In the genomic region with DNA sequence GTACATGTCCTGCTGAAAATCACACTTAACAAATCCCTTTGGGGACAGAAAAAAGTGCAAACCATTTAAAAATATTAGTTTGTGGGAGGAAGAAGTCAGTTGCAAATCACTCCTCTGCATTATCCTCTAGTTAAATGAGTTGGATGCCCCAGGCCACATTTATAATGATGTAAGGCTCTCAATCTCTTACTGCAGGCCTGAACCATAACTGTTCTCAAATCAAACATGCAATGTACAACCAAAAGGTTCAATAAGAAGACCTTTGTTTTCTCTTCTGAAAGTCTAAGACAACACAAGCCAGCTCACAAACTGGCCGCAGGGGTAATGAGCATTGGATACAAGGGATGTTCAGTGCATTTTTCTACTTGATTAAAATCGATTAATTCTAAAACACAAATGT, we compare ENCODE assay signal across 15 cellular contexts. TPM values are rescaled to one million over a fixed set of nuclear protein-coding genes. Genes with fewer than 3 reads are reported as not detected.
DNase-seq lines count a peak whose midpoint lies in the region; ATAC-seq and TF ChIP-seq lines count a peak whose summit lies in the region.
"Had no signal": no experiment of that assay in that cellular context is flagged by ENCODE, and none has a peak within 500 bp of the region (broad histone marks: within the 10 kb centered on the region; RNA-seq: fewer than 3 reads in every experiment).

No MANE protein-coding gene starts in this region.

- H3K4me1 ChIP-seq in RWPE2 (ENCODE audit: insufficient read depth, poor library complexity, severe bottlenecking): peaks cover 32% of the 10 kb centered on the region
- peaks cover 23% of the 10 kb centered on the region for H3K4me1 ChIP-seq in foreskin keratinocyte
- no peaks in the 10 kb centered on the region for H3K4me1 ChIP-seq in H9 (ENCODE audit: insufficient read depth, low read length)

- H3K56ac ChIP-seq in H9 (ENCODE audit: insufficient read length, low read depth, low read length): no peak overlapping the region

- no peak for TF ChIP-seq CTCF in RWPE2 (IDR thresholded peaks at IDR 0.05; ENCODE audit: poor library complexity, severe bottlenecking)
- no peak for TF ChIP-seq CTCF in foreskin keratinocyte (conservative IDR thresholded peaks at IDR 0.05)
- no peak for TF ChIP-seq CTCF in osteocyte (IDR thresholded peaks at IDR 0.05)
- no peak for TF ChIP-seq CTCF in H9 (conservative IDR thresholded peaks at IDR 0.05)

- H3K18ac ChIP-seq in H9 (ENCODE audit: insufficient read length, low read depth, low read length): no peak overlapping the region

- no peak overlapping the region for H2AFZ ChIP-seq in H9 (ENCODE audit: low read length)

- H3K9me3 ChIP-seq in RWPE2 (ENCODE audit: severe bottlenecking) (no peaks in the 10 kb centered on the region), H9 (ENCODE audit: control insufficient read depth, low read depth, low read length) (no peaks in the 10 kb centered on the region)
- H3K9me3 ChIP-seq: BLaER1, SJSA1 had no signal

- no peaks in the 10 kb centered on the region for H3K23me2 ChIP-seq in H9 (ENCODE audit: insufficient read length, low read depth, low read length, poor library complexity, severe bottlenecking)

- WGBS in H9 (ENCODE audit: extremely low coverage, insufficient read length, low lambda C conversion rate): no CpG with 5 or more reads among the region's 2 CpGs

- no peak overlapping the region for H3K14ac ChIP-seq in H9 (ENCODE audit: insufficient read depth, low read length)

- peak; percentile 34 for DNase-seq in ELR (ENCODE audit: low read depth)
- DNase-seq in RWPE2 (ENCODE audit: low spot score): no peak
- DNase-seq in foreskin keratinocyte: no peak
- no peak for DNase-seq in osteocyte (ENCODE audit: extremely low spot score, unreplicated experiment)
- no peak for DNase-seq in H9
- no peak for DNase-seq in NCI-H2107 (lab: John Stamatoyannopoulos, UW)
- DNase-seq: DMS 273 treated with DMSO at 0.1 percent for 48 hours, NCI-H1436 treated with DMSO at 0.1 percent for 48 hours, NCI-H345, NCI-H526 treated with DMSO at 0.1 percent for 48 hours had no signal

- H4K8ac ChIP-seq in H9 (replicated peaks; ENCODE audit: insufficient read length, low read depth, low read length): no peak overlapping the region

- H3K27ac Mint-ChIP-seq in osteocyte (ENCODE audit: unreplicated experiment): peak overlapping the region; percentile 92
- H3K27ac Mint-ChIP-seq in H9: no peak overlapping the region
- H3K27ac Mint-ChIP-seq: IgD-negative memory B cell had no signal

- H3T11ph ChIP-seq in H9 (ENCODE audit: low read length): no peak overlapping the region

- no peak overlapping the region for H4K5ac ChIP-seq in H9 (ENCODE audit: insufficient read length, low read depth, low read length)

- H3K4me1 Mint-ChIP-seq in osteocyte (ENCODE audit: unreplicated experiment) (peaks cover 97% of the 10 kb centered on the region), H9 (peaks cover 0 to 2% of the 10 kb centered on the region in 2 experiments; a peak in 1 of 4 replicates)
- H3K4me1 Mint-ChIP-seq: IgD-negative memory B cell had no signal

- H3K36me3 Mint-ChIP-seq in osteocyte (ENCODE audit: unreplicated experiment): peaks cover 51% of the 10 kb centered on the region
- H3K36me3 Mint-ChIP-seq in H9 (ENCODE audit: insufficient read depth in 1 of 3, low read depth in 3 of 3): no peaks in the 10 kb centered on the region; a peak in 1 of 7 replicates
- H3K36me3 Mint-ChIP-seq: IgD-negative memory B cell had no signal

- no peak overlapping the region for H3K4me2 ChIP-seq in H9 (ENCODE audit: insufficient read depth, insufficient read length, low read length)
- H3K4me2 ChIP-seq: BLaER1 had no signal

- H2BK120ac ChIP-seq in H9 (ENCODE audit: low read depth, low read length, poor library complexity, severe bottlenecking): no peak overlapping the region

- H4K20me1 ChIP-seq in H9 (ENCODE audit: control insufficient read depth, insufficient read depth, insufficient read length): no peaks in the 10 kb centered on the region

- H2BK15ac ChIP-seq in H9 (ENCODE audit: low read depth, low read length): no peak overlapping the region

- H4K91ac ChIP-seq in H9 (ENCODE audit: insufficient read length, low read depth, low read length): no peak overlapping the region

- no peak overlapping the region for H2BK5ac ChIP-seq in H9 (ENCODE audit: insufficient read length, low read length)

- no peaks in the 10 kb centered on the region for H3K9me3 Mint-ChIP-seq in osteocyte (ENCODE audit: unreplicated experiment)
- no peaks in the 10 kb centered on the region for H3K9me3 Mint-ChIP-seq in H9
- H3K9me3 Mint-ChIP-seq: IgD-negative memory B cell had no signal

- H3K79me2 ChIP-seq in H9 (ENCODE audit: insufficient read depth, low read length): no peaks in the 10 kb centered on the region

- no peak; the same call in 2 of the 3 replicates for ATAC-seq in RWPE2 (ENCODE audit: low read depth)
- ATAC-seq in foreskin keratinocyte: peak; percentile 42
- ATAC-seq in HG03045 (IDR thresholded peaks at IDR 0.05; ENCODE audit: unreplicated experiment): no peak

- H3K27ac ChIP-seq in RWPE2 (ENCODE audit: poor library complexity, severe bottlenecking) (peak overlapping the region; percentile 6), foreskin keratinocyte (no peak overlapping the region), H9 (ENCODE audit: insufficient read length, low read depth, low read length) (no peak overlapping the region)
- H3K27ac ChIP-seq: BLaER1, SJSA1 had no signal

- H3K36me3 ChIP-seq in RWPE2 (ENCODE audit: low read depth): peaks cover 32% of the 10 kb centered on the region

- no peak overlapping the region for H3K9ac ChIP-seq in H9 (ENCODE audit: extremely low read depth, insufficient read length, low read length)
- H3K9ac ChIP-seq: BLaER1 had no signal

- H3K79me1 ChIP-seq in H9 (ENCODE audit: insufficient read depth, low read depth, low read length, poor library complexity, severe bottlenecking): no peaks in the 10 kb centered on the region

- H3K4ac ChIP-seq in H9 (ENCODE audit: low read depth, low read length): no peak overlapping the region

- H3K27me3 ChIP-seq in RWPE2 (ENCODE audit: insufficient read depth, poor library complexity, severe bottlenecking) (no peaks in the 10 kb centered on the region), foreskin keratinocyte (no peaks in the 10 kb centered on the region), H9 (ENCODE audit: insufficient read depth, low read length) (no peaks in the 10 kb centered on the region)
- H3K27me3 ChIP-seq: BLaER1, SJSA1 had no signal

- H2AK5ac ChIP-seq in H9 (ENCODE audit: insufficient read length, low read length): no peak overlapping the region

- no peak overlapping the region for H2BK20ac ChIP-seq in H9 (ENCODE audit: low read depth, low read length, poor library complexity, severe bottlenecking)

- H3K4me3 ChIP-seq in RWPE2 (ENCODE audit: severe bottlenecking): no peak overlapping the region
- H3K4me3 ChIP-seq: BLaER1, SJSA1 had no signal

- no peak overlapping the region for H3K23ac ChIP-seq in H9 (ENCODE audit: insufficient read length, low read depth, low read length)

- H3K27me3 Mint-ChIP-seq in osteocyte (ENCODE audit: unreplicated experiment) (no peaks in the 10 kb centered on the region), H9 (ENCODE audit: low read depth) (peaks cover 7% of the 10 kb centered on the region)
- H3K27me3 Mint-ChIP-seq: IgD-negative memory B cell had no signal

- H2BK12ac ChIP-seq in H9 (ENCODE audit: insufficient read length, low read depth, low read length): no peak overlapping the region

- H3K4me3 Mint-ChIP-seq in osteocyte (ENCODE audit: unreplicated experiment) (no peak overlapping the region), H9 (no peak overlapping the region)
- H3K4me3 Mint-ChIP-seq: IgD-negative memory B cell had no signal

RNA-seq across cellular contexts. Expression of gene IGFBP7, which starts 39.7 kb away (rescaled TPM):
- total RNA-seq in foreskin keratinocyte: 201 and 228 TPM in 2 replicates
- polyA plus RNA-seq in foreskin keratinocyte: 239 and 292 TPM in 2 replicates
- 3,484 and 3,576 TPM in 2 replicates for total RNA-seq in osteocyte
- 0.37 and 0.42 TPM in 2 replicates for total RNA-seq in H9 (2021)
- total RNA-seq: OCI-LY7 had no signal
- polyA plus RNA-seq: IgD-negative memory B cell had no signal

Comparison
In these comparisons a context has a peak if more than half of its experiments do, and no peak if none do; other contexts are left out.
1. RNA of gene IGFBP7, which starts 39.7 kb away (total RNA-seq): 3,484 to 3,576 TPM in osteocyte and 201 to 228 TPM in foreskin keratinocyte; 0.37 to 0.42 TPM in H9; every median in the first group is over 100 times any median in the second.